ENCODE assay signal across 1 cellular context in genomic region chr4:157242871-157243270, GRCh38.
TF ChIP-seq lines count a peak whose summit lies in the region.

No MANE protein-coding gene starts in this region.

TF ChIP-seq in GM23338, 12 proteins besides CTCF, POLR2A, EP300 and RAD21 (continued from another document):
- TF ChIP-seq, protein P1, sequence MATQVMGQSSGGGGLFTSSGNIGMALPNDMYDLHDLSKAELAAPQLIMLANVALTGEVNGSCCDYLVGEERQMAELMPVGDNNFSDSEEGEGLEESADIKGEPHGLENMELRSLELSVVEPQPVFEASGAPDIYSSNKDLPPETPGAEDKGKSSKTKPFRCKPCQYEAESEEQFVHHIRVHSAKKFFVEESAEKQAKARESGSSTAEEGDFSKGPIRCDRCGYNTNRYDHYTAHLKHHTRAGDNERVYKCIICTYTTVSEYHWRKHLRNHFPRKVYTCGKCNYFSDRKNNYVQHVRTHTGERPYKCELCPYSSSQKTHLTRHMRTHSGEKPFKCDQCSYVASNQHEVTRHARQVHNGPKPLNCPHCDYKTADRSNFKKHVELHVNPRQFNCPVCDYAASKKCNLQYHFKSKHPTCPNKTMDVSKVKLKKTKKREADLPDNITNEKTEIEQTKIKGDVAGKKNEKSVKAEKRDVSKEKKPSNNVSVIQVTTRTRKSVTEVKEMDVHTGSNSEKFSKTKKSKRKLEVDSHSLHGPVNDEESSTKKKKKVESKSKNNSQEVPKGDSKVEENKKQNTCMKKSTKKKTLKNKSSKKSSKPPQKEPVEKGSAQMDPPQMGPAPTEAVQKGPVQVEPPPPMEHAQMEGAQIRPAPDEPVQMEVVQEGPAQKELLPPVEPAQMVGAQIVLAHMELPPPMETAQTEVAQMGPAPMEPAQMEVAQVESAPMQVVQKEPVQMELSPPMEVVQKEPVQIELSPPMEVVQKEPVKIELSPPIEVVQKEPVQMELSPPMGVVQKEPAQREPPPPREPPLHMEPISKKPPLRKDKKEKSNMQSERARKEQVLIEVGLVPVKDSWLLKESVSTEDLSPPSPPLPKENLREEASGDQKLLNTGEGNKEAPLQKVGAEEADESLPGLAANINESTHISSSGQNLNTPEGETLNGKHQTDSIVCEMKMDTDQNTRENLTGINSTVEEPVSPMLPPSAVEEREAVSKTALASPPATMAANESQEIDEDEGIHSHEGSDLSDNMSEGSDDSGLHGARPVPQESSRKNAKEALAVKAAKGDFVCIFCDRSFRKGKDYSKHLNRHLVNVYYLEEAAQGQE (IDR thresholded peaks at IDR 0.05; ENCODE audit: unreplicated experiment) = no peak
